ENCODE assay signal across 8 cellular contexts in genomic region chr16:55478827-55479559, GRCh38. TPM values are rescaled to one million over a fixed set of nuclear protein-coding genes. Genes with fewer than 3 reads are reported as not detected.
DNase-seq lines count a peak whose midpoint lies in the region; ATAC-seq and TF ChIP-seq lines count a peak whose summit lies in the region.

MMP2 (plus strand) TSS chr16:55479198; CDS start chr16:55479480, 282 bp downstream.

- H3K36me3 Mint-ChIP-seq in T-helper 1 cell treated with Interleukin-12 subunit alpha and Interleukin-12 subunit beta and Interleukin-4 antibody, amounts not matched to agents 30 μg/mL and 1 μg/mL, for 36 hours (ENCODE audit: low read depth): no peaks in the 10 kb centered on the region

- peaks cover 0 to 13% (median 5%) of the 10 kb centered on the region in 4 donors for H3K4me1 ChIP-seq in transverse colon

- H3K4me3 Mint-ChIP-seq in T-helper 1 cell treated with Interleukin-12 subunit alpha and Interleukin-12 subunit beta and Interleukin-4 antibody, amounts not matched to agents 30 μg/mL and 1 μg/mL, for 36 hours: peak within 1 kb of the TSS; percentile 48

- H3K27me3 ChIP-seq in transverse colon: peaks cover 39% of the 10 kb centered on the region

- peaks cover 48% of the 10 kb centered on the region for H3K27me3 Mint-ChIP-seq in T-helper 1 cell treated with Interleukin-12 subunit alpha and Interleukin-12 subunit beta and Interleukin-4 antibody, amounts not matched to agents 30 μg/mL and 1 μg/mL, for 36 hours (ENCODE audit: low read depth)

- H3K9me3 ChIP-seq in transverse colon: no peaks in the 10 kb centered on the region

- no peak for TF ChIP-seq EP300 in transverse colon (IDR thresholded peaks at IDR 0.05; ENCODE audit: low read depth)

- intact Hi-C loops in lower leg skin (cut with DNase I; ENCODE audit: low total_unique reads) (no loop called here), transverse colon (cut with DNase I; ENCODE audit: low total_unique reads) (no loop called here)

- peak within 1 kb of the TSS; percentile 76 to 85 (median 81) for H3K27ac ChIP-seq in transverse colon

- WGBS in lower leg skin, 2 donors: 12 to 14% methylated on average over 27 of the region's 63 CpGs
- 9 to 11% methylated on average over 23 to 48 of the region's 63 CpGs for WGBS in transverse colon (ENCODE audit: low coverage in 1 of 2), 2 donors

- no peak within 1 kb of the TSS for H3K27ac Mint-ChIP-seq in T-helper 1 cell treated with Interleukin-12 subunit alpha and Interleukin-12 subunit beta and Interleukin-4 antibody, amounts not matched to agents 30 μg/mL and 1 μg/mL, for 36 hours

- TF ChIP-seq CTCF in lower leg skin (IDR thresholded peaks at IDR 0.05): no peak
- TF ChIP-seq CTCF in transverse colon (IDR thresholded peaks at IDR 0.05): no peak

- TF ChIP-seq POLR2A in lower leg skin (IDR thresholded peaks at IDR 0.05): no peak
- TF ChIP-seq POLR2A in transverse colon (IDR thresholded peaks at IDR 0.05): no peak

- peak within 1 kb of the TSS; percentile 54 for H3K4me3 ChIP-seq in lower leg skin (ENCODE audit: low read depth, poor library complexity, severe bottlenecking)
- peak within 1 kb of the TSS; percentile 40 to 59 (median 42) for H3K4me3 ChIP-seq in transverse colon

- H3K36me3 ChIP-seq in transverse colon: no peaks in the 10 kb centered on the region

- no peaks in the 10 kb centered on the region for H3K4me1 Mint-ChIP-seq in T-helper 1 cell treated with Interleukin-12 subunit alpha and Interleukin-12 subunit beta and Interleukin-4 antibody, amounts not matched to agents 30 μg/mL and 1 μg/mL, for 36 hours (ENCODE audit: low read depth)

- H3K9me3 Mint-ChIP-seq in T-helper 1 cell treated with Interleukin-12 subunit alpha and Interleukin-12 subunit beta and Interleukin-4 antibody, amounts not matched to agents 30 μg/mL and 1 μg/mL, for 36 hours: no peaks in the 10 kb centered on the region

- DNase-seq in T-helper 1 cell (no peak), dermis microvascular lymphatic vessel endothelial cell (ENCODE audit: low read depth in 2 of 2) (peak in 1 of 2 donors; percentile 64), lower leg skin (ENCODE audit: low spot score in 2 of 2) (peak; percentile 60 to 96), transverse colon (peak; percentile 45)
- DNase-seq in stimulated activated CD4-positive, alpha-beta T cell treated with anti-CD3 and anti-CD28 coated beads, Interleukin-2, amount 100 ng/mL, for 48 hours: no peak
- no peak for DNase-seq in activated T-cell treated with anti-CD3 and anti-CD28 coated beads, Interleukin-2, amount 50 U/mL, for 1 hour

- no peak for ATAC-seq in HG03039 (IDR thresholded peaks at IDR 0.05; ENCODE audit: unreplicated experiment)

- in situ Hi-C loops in transverse colon (cut with MboI; ENCODE audit: low pct_ligation_motif_present in 1 of 4, low pct_unique_long_range_greater_than_20kb in 1 of 4, low sequenced_read_pairs in 3 of 4): no loop called here

RNA-seq across cellular contexts. Expression of gene MMP2, which starts in this region (rescaled TPM):
- total RNA-seq in dermis microvascular lymphatic vessel endothelial cell: 10.5 and 16.3 TPM in 2 replicates
- 100 to 1,000 TPM; 152 to 516 (median 223) TPM for total RNA-seq in lower leg skin
- 100 to 1,000 TPM in 1 of 4 donors, 10 to 100 TPM in 3; 52.7 to 105 (median 73.1) TPM for total RNA-seq in transverse colon

Comparison
In these comparisons a context has a peak if more than half of its experiments do, and no peak if none do; other contexts are left out.
1. DNase-seq: peak in lower leg skin (2 of 2) and transverse colon (single experiment); none in T-helper 1 cell (0 of 5), stimulated activated CD4-positive, alpha-beta T cell treated with anti-CD3 and anti-CD28 coated beads, Interleukin-2, amount 100 ng/mL, for 48 hours (0 of 2) and activated T-cell treated with anti-CD3 and anti-CD28 coated beads, Interleukin-2, amount 50 U/mL, for 1 hour (single experiment).